ENCODE assay signal across 18 cellular contexts in the genomic region with DNA sequence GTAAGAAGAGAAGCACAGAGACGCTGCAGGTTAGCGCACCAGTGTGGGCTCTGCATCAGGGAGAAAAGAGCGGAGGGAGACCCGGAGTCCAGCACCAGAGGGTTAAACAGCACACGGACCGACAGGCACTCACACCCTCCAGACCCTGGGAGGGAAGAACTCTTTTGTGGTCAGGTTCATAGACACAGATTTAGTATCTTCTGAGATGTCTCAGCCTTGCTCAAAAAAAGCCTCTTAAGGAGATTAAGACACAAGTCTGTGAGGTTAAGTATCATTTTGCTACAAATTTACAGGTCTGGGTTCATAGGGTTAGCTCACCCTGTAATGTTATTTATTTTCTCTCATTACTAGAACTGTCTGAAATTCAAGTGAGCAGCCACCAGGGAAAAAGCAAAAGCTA.
"Had no signal": no experiment of that assay in that cellular context is flagged by ENCODE, and none has a peak within 500 bp of the region (broad histone marks: within the 10 kb centered on the region; RNA-seq: fewer than 3 reads in every experiment).

No MANE protein-coding gene starts in this region.

- H3K4me1 Mint-ChIP-seq: activated CD4-positive, alpha-beta T cell treated with anti-CD3 and anti-CD28 coated beads, Interleukin-2, amount 10 ng/mL, durations not matched to agents 24 days and 14 days; natural killer cell had no signal

- H3K9me3 ChIP-seq: esophagus squamous epithelium had no signal

- H3K4me3 Mint-ChIP-seq: activated CD4-positive, alpha-beta T cell treated with anti-CD3 and anti-CD28 coated beads, Interleukin-2, amount 10 ng/mL, durations not matched to agents 24 days and 14 days; activated CD8-positive, alpha-beta T cell treated with anti-CD3 and anti-CD28 coated beads for 36 hours; activated T-cell treated with anti-CD3 and anti-CD28 coated beads, Interleukin-2, amount 50 U/mL, for 4 hours; natural killer cell had no signal

- H3K36me3 Mint-ChIP-seq: natural killer cell had no signal

- H3K27me3 Mint-ChIP-seq: activated CD4-positive, alpha-beta T cell treated with anti-CD3 and anti-CD28 coated beads, Interleukin-2, amount 10 ng/mL, durations not matched to agents 24 days and 14 days; activated CD8-positive, alpha-beta T cell treated with anti-CD3 and anti-CD28 coated beads for 36 hours had no signal

- H3K4me3 ChIP-seq: esophagus squamous epithelium, hepatocyte had no signal

- H3K27ac ChIP-seq: esophagus squamous epithelium, hepatocyte had no signal

- H3K27ac Mint-ChIP-seq: activated CD4-positive, alpha-beta T cell treated with anti-CD3 and anti-CD28 coated beads, Interleukin-2, amount 10 ng/mL, durations not matched to agents 24 days and 14 days; activated CD8-positive, alpha-beta T cell treated with anti-CD3 and anti-CD28 coated beads for 36 hours had no signal

- ATAC-seq: activated CD8-positive, alpha-beta T cell treated with anti-CD3 and anti-CD28 coated beads for 36 hours; activated T-cell treated with anti-CD3 and anti-CD28 coated beads, Interleukin-2, amount 50 U/mL, for 4 hours; natural killer cell had no signal

- H3K27me3 ChIP-seq: esophagus squamous epithelium, hepatocyte had no signal

- H3K9me3 Mint-ChIP-seq: activated CD4-positive, alpha-beta T cell treated with anti-CD3 and anti-CD28 coated beads, Interleukin-2, amount 10 ng/mL, durations not matched to agents 24 days and 14 days; activated CD8-positive, alpha-beta T cell treated with anti-CD3 and anti-CD28 coated beads for 36 hours; activated T-cell treated with anti-CD3 and anti-CD28 coated beads, Interleukin-2, amount 50 U/mL, for 4 hours; natural killer cell had no signal

- DNase-seq: activated CD4-positive, alpha-beta T cell treated with anti-CD3 and anti-CD28 coated beads, Interleukin-2, amount 10 ng/mL, durations not matched to agents 24 days and 14 days; activated CD4-positive, CD25-positive, alpha-beta regulatory T cell; activated CD8-positive, alpha-beta T cell treated with anti-CD3 and anti-CD28 coated beads for 36 hours; activated effector memory CD4-positive, alpha-beta T cell treated with Interleukin-2 at 50 U/mL for 16 hours; activated naive CD4-positive, alpha-beta T cell treated with anti-CD3 and anti-CD28 coated beads, Interleukin-2, amount 50 U/mL, for 16 hours; activated T-cell treated with anti-CD3 and anti-CD28 coated beads, Interleukin-2, amount 50 U/mL, for 4 hours; effector CD4-positive, alpha-beta T cell; esophagus squamous epithelium; mesendoderm; natural killer cell; nucleus accumbens; stimulated activated CD4-positive, alpha-beta T cell treated with anti-CD3 and anti-CD28 coated beads, Interleukin-12 subunit alpha, Interleukin-12 subunit beta, amount 100 ng/mL, for 4 hours; stimulated activated CD4-positive, alpha-beta T cell treated with anti-CD3 and anti-CD28 coated beads, Interleukin-1b, Interleukin-23, amount 100 ng/mL, for 48 hours; stimulated activated CD8-positive, alpha-beta memory T cell treated with anti-CD3 and anti-CD28 coated beads, Interleukin-4, amount 100 ng/mL, for 48 hours; stimulated activated naive CD4-positive, alpha-beta T cell; T-helper 1 cell; T-helper 9 cell had no signal
